ENCODE assay signal across 1 cellular context in genomic region chr11:12764187-12764914, GRCh38.
TF ChIP-seq lines count a peak whose summit lies in the region.

No MANE protein-coding gene starts in this region.

TF ChIP-seq in K562, 482 proteins besides CTCF, POLR2A, EP300 and RAD21 (continued from another document and continues in another):
- TF ChIP-seq GTF2B (IDR thresholded peaks at IDR 0.05; ENCODE audit: extremely low read depth, insufficient read length) (no peak), STAG1 (CRISPR knock-in tag; IDR thresholded peaks at IDR 0.05; ENCODE audit: borderline replicate concordance) (no peak), ZNF324 (CRISPR knock-in tag; IDR thresholded peaks at IDR 0.05) (no peak), ZNF282 (CRISPR knock-in tag; IDR thresholded peaks at IDR 0.05) (no peak), SRF (CRISPR knock-in tag; IDR thresholded peaks at IDR 0.05) (no peak), PREB (CRISPR knock-in tag; IDR thresholded peaks at IDR 0.05) (no peak), TCF7L2 (IDR thresholded peaks at IDR 0.05; ENCODE audit: low read depth, low read length) (no peak), RFX1 (IDR thresholded peaks at IDR 0.05) (no peak), TAF15 (IDR thresholded peaks at IDR 0.05; ENCODE audit: low read depth, low read length) (no peak), MTA1 (IDR thresholded peaks at IDR 0.05; ENCODE audit: borderline replicate concordance) (no peak), HES1 (IDR thresholded peaks at IDR 0.05; ENCODE audit: low read depth) (no peak), STAT6 (CRISPR knock-in tag; IDR thresholded peaks at IDR 0.05) (no peak), GTF2A2 (tag; IDR thresholded peaks at IDR 0.05) (0 out of 2 replicates have a peak, but pooled peaks have one; percentile 47), ESRRB (CRISPR knock-in tag; IDR thresholded peaks at IDR 0.05; ENCODE audit: borderline replicate concordance) (no peak), RNF219 (CRISPR knock-in tag; IDR thresholded peaks at IDR 0.05) (no peak), MNT (conservative IDR thresholded peaks at IDR 0.05) (0 out of 4 replicates have a peak, but pooled peaks of 1 of the 2 experiments have one; percentile 25), NCOA2 (IDR thresholded peaks at IDR 0.05; ENCODE audit: partially characterized antibody in 2 of 2) (no peak), MTF1 (CRISPR knock-in tag; IDR thresholded peaks at IDR 0.05; ENCODE audit: borderline replicate concordance) (no peak), SNAPC5 (CRISPR knock-in tag; IDR thresholded peaks at IDR 0.05) (no peak), PKNOX1 (IDR thresholded peaks at IDR 0.05) (no peak), MGA (IDR thresholded peaks at IDR 0.05) (peak; percentile 42; the same call in 1 of the 2 replicates), POLR2G (IDR thresholded peaks at IDR 0.05; ENCODE audit: low read depth, low read length) (0 out of 2 replicates have a peak, but pooled peaks have one; percentile 30), PCBP2 (IDR thresholded peaks at IDR 0.05; ENCODE audit: low read depth, low read length, poor library complexity, severe bottlenecking) (no peak), ATF6 (CRISPR knock-in tag; IDR thresholded peaks at IDR 0.05) (no peak)
